Comparison of ENCODE assay signal across 26 cellular contexts in genomic region chr5:76517334-76517733, GRCh38.
DNase-seq lines count a peak whose midpoint lies in the region; ATAC-seq, FAIRE-seq and TF ChIP-seq lines count a peak whose summit lies in the region.
"Had no signal": no experiment of that assay in that cellular context is flagged by ENCODE, and none has a peak within 500 bp of the region (broad histone marks: within the 10 kb centered on the region; RNA-seq: fewer than 3 reads in every experiment).

No MANE protein-coding gene starts in this region.

- no peak overlapping the region for H2AFZ ChIP-seq in GM12878 (ENCODE audit: control insufficient read depth, low read depth, low read length)

- 63% methylated on average over 3 of the region's 3 CpGs for WGBS in A549 (ENCODE audit: missing lambda C conversion rate)
- WGBS in GM12878 (ENCODE audit: insufficient coverage, insufficient replicate concordance, low lambda C conversion rate, missing lambda C conversion rate): 30% methylated on average over 3 of the region's 3 CpGs

- no peaks in the 10 kb centered on the region for H3K36me3 ChIP-seq in GM12878 (ENCODE audit: control insufficient read depth in 2 of 2, insufficient read depth in 2 of 2, low read length in 1 of 2)
- H3K36me3 ChIP-seq: BE2C had no signal

- TF ChIP-seq EP300 in A549 (IDR thresholded peaks at IDR 0.05) (no peak), GM12878 (IDR thresholded peaks at IDR 0.05; ENCODE audit: borderline replicate concordance in 1 of 2, control insufficient read depth in 1 of 2, low read depth in 2 of 2, low read length in 2 of 2) (no peak)

- CTCF ChIA-PET in A549 (lab: Yijun Ruan, JAX) (interaction anchor here (0.7 to 1.5 kb wide), 2 partner anchors 114 to 269 kb away, joined by 3 read pairs; no protein-coding TSS in a partner anchor), GM12878 (lab: Yijun Ruan, JAX) (interaction anchor here (1.1 to 1.3 kb wide), 2 partner anchors 26 kb away, joined by 4 read pairs; no protein-coding TSS in a partner anchor)

- no peaks in the 10 kb centered on the region for H3K27me3 ChIP-seq in GM12878 (replicated peaks in 1 of 2; ENCODE audit: control insufficient read depth in 2 of 2, insufficient read depth in 2 of 2, low read length in 1 of 2)
- H3K27me3 ChIP-seq: BE2C, BLaER1 had no signal

- BruUV-seq in GM12878 (replicated peaks; lab: Mats Ljungman, UMichigan): no TSS peak

- RAD21 ChIA-PET in GM12878 (lab: Charles Lee; ENCODE audit: unreplicated experiment): no interaction called here

- H3K27me3 Mint-ChIP-seq in T-helper 17 cell (no peaks in the 10 kb centered on the region), immature natural killer cell (ENCODE audit: low read depth in 3 of 3) (peaks cover 0 to 3% (median 0%) of the 10 kb centered on the region in 3 donors)
- no peaks in the 10 kb centered on the region for H3K27me3 Mint-ChIP-seq in activated naive CD8-positive, alpha-beta T cell treated with anti-CD3 and anti-CD28 coated beads, Interleukin-2, amount 50 U/mL, for 24 hours
- H3K27me3 Mint-ChIP-seq: CD4-positive, alpha-beta memory T cell; CD4-positive, CD25-positive, alpha-beta regulatory T cell; CD8-positive, alpha-beta memory T cell had no signal

- intact Hi-C loops in GM12878 (cut with micrococcal nuclease; ENCODE audit: unreplicated experiment): no loop called here

- in situ Hi-C loops in GM12878 (cut with MboI): no loop called here

- peak; percentile 32 for FAIRE-seq in A549 (lab: Jason Lieb, UNC)
- FAIRE-seq in GM12878 (lab: Jason Lieb, UNC): peak; percentile 54
- FAIRE-seq: A204.1, GM12891, GM18507 had no signal

- H3K4me2 ChIP-seq in A549: no peak overlapping the region
- H3K4me2 ChIP-seq in GM12878 (ENCODE audit: control insufficient read depth, insufficient read depth): no peak overlapping the region

- no peak overlapping the region for H3K27ac ChIP-seq in A549
- no peak overlapping the region for H3K27ac ChIP-seq in GM12878 (ENCODE audit: control insufficient read depth, insufficient read depth)

- no peaks in the 10 kb centered on the region for H4K20me1 ChIP-seq in GM12878 (ENCODE audit: control insufficient read depth, insufficient read depth)
- H4K20me1 ChIP-seq: BLaER1 had no signal

- peaks cover 22% of the 10 kb centered on the region for H3K4me1 Mint-ChIP-seq in T-helper 17 cell
- peaks cover 85 to 94% of the 10 kb centered on the region in 2 donors for H3K4me1 Mint-ChIP-seq in immature natural killer cell
- H3K4me1 Mint-ChIP-seq in activated naive CD8-positive, alpha-beta T cell treated with anti-CD3 and anti-CD28 coated beads, Interleukin-2, amount 50 U/mL, for 24 hours: peaks cover 40% of the 10 kb centered on the region

- DNase-seq in A549 (ENCODE audit: low read depth in 1 of 2, low spot score in 1 of 2) (no peak), T-helper 17 cell (no peak), GM12878 (ENCODE audit: low read depth, low spot score) (no peak), immature natural killer cell (no peak), AG08396 (ENCODE audit: low spot score) (no peak)
- DNase-seq in activated naive CD8-positive, alpha-beta T cell treated with anti-CD3 and anti-CD28 coated beads, Interleukin-2, amount 50 U/mL, for 24 hours: no peak
- DNase-seq in stimulated activated CD4-positive, alpha-beta T cell treated with anti-CD3 and anti-CD28 coated beads, Interleukin-4, amount 100 ng/mL, for 4 hours: no peak
- DNase-seq: 8988T; BE2C; C1 segment of cervical spinal cord; CD4-positive, alpha-beta memory T cell; CD4-positive, CD25-positive, alpha-beta regulatory T cell; CD8-positive, alpha-beta memory T cell; COR-L47; DMS 273 treated with DMSO at 0.1 percent for 48 hours; DMS153; DMS53; DMS79; DND-41; EL; GDM1 had no signal

- H3K9me3 ChIP-seq in A549 (no peaks in the 10 kb centered on the region), T-helper 17 cell (ENCODE audit: control insufficient read depth, low read length, poor library complexity, severe bottlenecking) (no peaks in the 10 kb centered on the region), GM12878 (replicated peaks; ENCODE audit: control insufficient read depth, insufficient read depth, low read length) (no peaks in the 10 kb centered on the region; the same call in 2 of the 3 replicates)
- H3K9me3 ChIP-seq: BE2C had no signal

- no peak overlapping the region for H3K4me3 ChIP-seq in A549
- no peak overlapping the region for H3K4me3 ChIP-seq in GM12878
- H3K4me3 ChIP-seq: BLaER1 had no signal

- H3K4me1 ChIP-seq in A549 (peaks cover 12% of the 10 kb centered on the region; the same call in 2 of the 3 replicates), GM12878 (ENCODE audit: control insufficient read depth, insufficient read depth, low read length) (peaks cover 5% of the 10 kb centered on the region; the same call in 1 of the 2 replicates)
- H3K4me1 ChIP-seq: BE2C had no signal

- TF ChIP-seq CTCF in A549 (IDR thresholded peaks at IDR 0.05) (no peak), GM12878 (IDR thresholded peaks at IDR 0.05 in 2 of 3, conservative IDR thresholded peaks at IDR 0.05 in 1 of 3; ENCODE audit: control insufficient read depth in 2 of 3, extremely low read depth in 1 of 3, insufficient read depth in 1 of 3, low read depth in 3 of 3, low read length in 3 of 3) (no peak)

- TF ChIP-seq RAD21 in A549 (conservative IDR thresholded peaks at IDR 0.05 in 1 of 2, IDR thresholded peaks at IDR 0.05 in 1 of 2) (no peak), GM12878 (IDR thresholded peaks at IDR 0.05; ENCODE audit: insufficient read depth, low read depth, low read length) (no peak)

- peaks cover 3% of the 10 kb centered on the region for H3K36me3 Mint-ChIP-seq in T-helper 17 cell (ENCODE audit: low read depth)
- H3K36me3 Mint-ChIP-seq in immature natural killer cell: peaks cover 0 to 10% (median 0%) of the 10 kb centered on the region in 3 donors
- peaks cover 9% of the 10 kb centered on the region for H3K36me3 Mint-ChIP-seq in activated naive CD8-positive, alpha-beta T cell treated with anti-CD3 and anti-CD28 coated beads, Interleukin-2, amount 50 U/mL, for 24 hours (ENCODE audit: low read depth)

- no peak overlapping the region for H3K9ac ChIP-seq in GM12878 (ENCODE audit: control insufficient read depth, insufficient read depth, low read length)
- H3K9ac ChIP-seq: BLaER1 had no signal

- H3K27ac Mint-ChIP-seq in T-helper 17 cell (no peak overlapping the region), immature natural killer cell (peak overlapping the region in 4 of 6 donors; percentile 1 to 66 (median 26))
- H3K27ac Mint-ChIP-seq in activated naive CD8-positive, alpha-beta T cell treated with anti-CD3 and anti-CD28 coated beads, Interleukin-2, amount 50 U/mL, for 24 hours: no peak overlapping the region
- H3K27ac Mint-ChIP-seq: CD14-positive monocyte; CD8-positive, alpha-beta memory T cell had no signal

- TF ChIP-seq POLR2A in A549 (IDR thresholded peaks at IDR 0.05; ENCODE audit: low read length): no peak
- no peak for TF ChIP-seq POLR2A in GM12878 (IDR thresholded peaks at IDR 0.05; ENCODE audit: low read depth, low read length)

- peaks cover 3% of the 10 kb centered on the region for H3K79me2 ChIP-seq in GM12878 (ENCODE audit: control insufficient read depth, insufficient read depth, low read length)

- H3K4me3 Mint-ChIP-seq in T-helper 17 cell: peak overlapping the region; percentile 45
- H3K4me3 Mint-ChIP-seq in immature natural killer cell: peak overlapping the region in 1 of 5 donors; percentile 15
- H3K4me3 Mint-ChIP-seq in activated naive CD8-positive, alpha-beta T cell treated with anti-CD3 and anti-CD28 coated beads, Interleukin-2, amount 50 U/mL, for 24 hours: no peak overlapping the region
- H3K4me3 Mint-ChIP-seq: CD14-positive monocyte; CD4-positive, CD25-positive, alpha-beta regulatory T cell; CD8-positive, alpha-beta memory T cell had no signal

- POLR2A ChIA-PET in A549 (lab: Yijun Ruan, JAX): no interaction called here
- POLR2A ChIA-PET in GM12878 (lab: Charles Lee): interaction anchor here (0.6 to 0.7 kb wide), 2 partner anchors 113 to 115 kb away, joined by 3 to 5 read pairs; no protein-coding TSS in a partner anchor

- SMC1A ChIA-PET in GM12878 (lab: Charles Lee; ENCODE audit: uncharacterized antibody, unreplicated experiment): interaction anchor here (1.3 kb wide), 1 partner anchor 20 kb away, joined by 4 read pairs; no protein-coding TSS in a partner anchor

- ATAC-seq in A549 (no peak), T-helper 17 cell (no peak), GM12878 (no peak)
- ATAC-seq in activated naive CD8-positive, alpha-beta T cell treated with anti-CD3 and anti-CD28 coated beads, Interleukin-2, amount 50 U/mL, for 24 hours: no peak

- H3K9me3 Mint-ChIP-seq in immature natural killer cell: no peaks in the 10 kb centered on the region
- H3K9me3 Mint-ChIP-seq in activated naive CD8-positive, alpha-beta T cell treated with anti-CD3 and anti-CD28 coated beads, Interleukin-2, amount 50 U/mL, for 24 hours: peaks cover 5% of the 10 kb centered on the region
- H3K9me3 Mint-ChIP-seq: CD4-positive, alpha-beta memory T cell; CD4-positive, CD25-positive, alpha-beta regulatory T cell; CD8-positive, alpha-beta memory T cell had no signal

TF ChIP-seq in A549, 52 proteins besides CTCF, POLR2A, EP300 and RAD21 (continues in another document):
- no peak for TF ChIP-seq KDM1A (IDR thresholded peaks at IDR 0.05; ENCODE audit: low read depth)
- no peak for TF ChIP-seq ZSCAN20 (CRISPR knock-in tag; IDR thresholded peaks at IDR 0.05)
- no peak for TF ChIP-seq ESRRA (IDR thresholded peaks at IDR 0.05; ENCODE audit: borderline replicate concordance, low read length)
- no peak for TF ChIP-seq FOSL2 (IDR thresholded peaks at IDR 0.05)
- TF ChIP-seq FOSL2 (CRISPR knock-in tag; IDR thresholded peaks at IDR 0.05): no peak
- TF ChIP-seq CHD2 (IDR thresholded peaks at IDR 0.05; ENCODE audit: low read length, partially characterized antibody): no peak
- TF ChIP-seq, protein P1, sequence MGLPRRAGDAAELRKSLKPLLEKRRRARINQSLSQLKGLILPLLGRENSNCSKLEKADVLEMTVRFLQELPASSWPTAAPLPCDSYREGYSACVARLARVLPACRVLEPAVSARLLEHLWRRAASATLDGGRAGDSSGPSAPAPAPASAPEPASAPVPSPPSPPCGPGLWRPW (IDR thresholded peaks at IDR 0.05): no peak

TF ChIP-seq in GM12878, 131 proteins besides CTCF, POLR2A, EP300 and RAD21 (continues in another document):
- TF ChIP-seq KDM1A (IDR thresholded peaks at IDR 0.05; ENCODE audit: borderline replicate concordance) (no peak), MEF2B (IDR thresholded peaks at IDR 0.05; ENCODE audit: partially characterized antibody, poor library complexity, severe bottlenecking) (no peak)

Comparison
In these comparisons a context has a peak if more than half of its experiments do, and no peak if none do; other contexts are left out.
1. H3K27ac Mint-ChIP-seq: peak in immature natural killer cell (4 of 6); none in T-helper 17 cell (single experiment) and activated naive CD8-positive, alpha-beta T cell treated with anti-CD3 and anti-CD28 coated beads, Interleukin-2, amount 50 U/mL, for 24 hours (single experiment).